ENCODE assay signal across 1 cellular context in genomic region chr2:222731183-222731582, GRCh38.
TF ChIP-seq lines count a peak whose summit lies in the region.

No MANE protein-coding gene starts in this region.

TF ChIP-seq in HEK293, 187 proteins besides CTCF, POLR2A, EP300 and RAD21 (continued from another document):
- TF ChIP-seq ZNF2 (tag by site-specific recombination; IDR thresholded peaks at IDR 0.05) (no peak), ZNF266 (tag by site-specific recombination; IDR thresholded peaks at IDR 0.05; ENCODE audit: low read depth) (no peak), ZNF660 (tag by site-specific recombination; IDR thresholded peaks at IDR 0.05) (no peak), ZNF391 (tag by site-specific recombination; IDR thresholded peaks at IDR 0.05; ENCODE audit: borderline replicate concordance, low read depth) (no peak), ZNF114 (tag by site-specific recombination; IDR thresholded peaks at IDR 0.05) (no peak), TRIM28 (IDR thresholded peaks at IDR 0.05; ENCODE audit: borderline replicate concordance, low read length) (no peak), PRDM1 (tag by site-specific recombination; IDR thresholded peaks at IDR 0.05) (peak; percentile 66)
- TF ChIP-seq, protein P1, sequence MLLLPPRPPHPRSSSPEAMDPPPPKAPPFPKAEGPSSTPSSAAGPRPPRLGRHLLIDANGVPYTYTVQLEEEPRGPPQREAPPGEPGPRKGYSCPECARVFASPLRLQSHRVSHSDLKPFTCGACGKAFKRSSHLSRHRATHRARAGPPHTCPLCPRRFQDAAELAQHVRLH (tag by site-specific recombination; IDR thresholded peaks at IDR 0.05): no peak
- TF ChIP-seq, protein P2, sequence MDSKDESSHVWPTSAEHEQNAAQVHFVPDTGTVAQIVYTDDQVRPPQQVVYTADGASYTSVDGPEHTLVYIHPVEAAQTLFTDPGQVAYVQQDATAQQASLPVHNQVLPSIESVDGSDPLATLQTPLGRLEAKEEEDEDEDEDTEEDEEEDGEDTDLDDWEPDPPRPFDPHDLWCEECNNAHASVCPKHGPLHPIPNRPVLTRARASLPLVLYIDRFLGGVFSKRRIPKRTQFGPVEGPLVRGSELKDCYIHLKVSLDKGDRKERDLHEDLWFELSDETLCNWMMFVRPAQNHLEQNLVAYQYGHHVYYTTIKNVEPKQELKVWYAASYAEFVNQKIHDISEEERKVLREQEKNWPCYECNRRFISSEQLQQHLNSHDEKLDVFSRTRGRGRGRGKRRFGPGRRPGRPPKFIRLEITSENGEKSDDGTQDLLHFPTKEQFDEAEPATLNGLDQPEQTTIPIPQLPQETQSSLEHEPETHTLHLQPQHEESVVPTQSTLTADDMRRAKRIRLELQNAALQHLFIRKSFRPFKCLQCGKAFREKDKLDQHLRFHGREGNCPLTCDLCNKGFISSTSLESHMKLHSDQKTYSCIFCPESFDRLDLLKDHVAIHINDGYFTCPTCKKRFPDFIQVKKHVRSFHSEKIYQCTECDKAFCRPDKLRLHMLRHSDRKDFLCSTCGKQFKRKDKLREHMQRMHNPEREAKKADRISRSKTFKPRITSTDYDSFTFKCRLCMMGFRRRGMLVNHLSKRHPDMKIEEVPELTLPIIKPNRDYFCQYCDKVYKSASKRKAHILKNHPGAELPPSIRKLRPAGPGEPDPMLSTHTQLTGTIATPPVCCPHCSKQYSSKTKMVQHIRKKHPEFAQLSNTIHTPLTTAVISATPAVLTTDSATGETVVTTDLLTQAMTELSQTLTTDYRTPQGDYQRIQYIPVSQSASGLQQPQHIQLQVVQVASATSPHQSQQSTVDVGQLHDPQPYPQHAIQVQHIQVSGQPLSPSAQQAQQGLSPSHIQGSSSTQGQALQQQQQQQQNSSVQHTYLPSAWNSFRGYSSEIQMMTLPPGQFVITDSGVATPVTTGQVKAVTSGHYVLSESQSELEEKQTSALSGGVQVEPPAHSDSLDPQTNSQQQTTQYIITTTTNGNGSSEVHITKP (tag by site-specific recombination; IDR thresholded peaks at IDR 0.05): peak; percentile 61
